In the genomic region with DNA sequence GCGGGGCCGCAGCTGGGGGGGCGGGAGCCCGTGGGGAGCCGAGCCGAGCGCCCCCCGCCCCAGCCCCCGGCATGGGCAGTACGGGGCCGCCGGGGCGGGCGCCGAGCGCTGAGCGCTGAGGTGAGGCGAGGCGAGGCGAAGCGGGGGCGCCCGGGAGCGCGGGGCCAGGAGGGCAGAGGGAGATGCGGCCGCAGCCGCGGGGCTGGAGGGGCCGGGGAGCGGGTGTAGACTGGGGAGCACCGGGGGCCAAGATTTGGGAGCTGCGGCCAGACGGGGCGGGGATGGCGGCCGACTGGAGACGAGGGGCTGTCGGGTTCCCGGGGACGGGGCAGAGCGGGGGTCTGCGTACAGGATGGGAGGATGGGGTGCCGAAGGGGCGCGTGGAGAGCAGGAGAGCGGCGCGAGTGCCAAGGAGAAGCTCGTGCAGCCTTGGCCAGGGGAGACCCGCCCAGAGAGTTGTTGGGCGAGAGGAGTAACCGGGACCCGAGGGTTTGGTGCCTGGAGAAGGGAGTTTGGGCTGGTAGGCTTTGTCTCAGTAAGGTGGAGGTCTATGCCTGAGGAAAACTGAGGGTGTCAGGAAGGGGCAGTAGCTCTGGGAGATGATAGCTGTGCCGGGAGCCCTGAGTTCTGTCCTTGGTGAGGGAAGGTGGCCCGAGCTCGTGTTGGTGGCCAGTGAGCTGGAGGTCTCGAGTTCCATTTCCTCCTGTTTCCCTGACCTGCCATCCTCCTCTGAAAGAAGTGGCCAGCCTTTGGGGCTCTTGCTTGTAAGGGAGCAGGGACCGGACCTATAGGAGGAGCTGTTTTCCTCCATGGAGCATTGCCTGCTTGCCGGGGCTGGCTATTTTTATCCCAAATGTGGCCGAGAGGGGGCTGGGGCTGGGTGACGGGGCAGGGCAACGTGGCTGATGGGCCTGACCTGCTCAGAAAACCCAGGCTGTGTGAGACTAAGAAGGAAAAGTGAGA, we compare ENCODE assay signal across 1 cellular context.
A peak's percentile ranks its signal among the peaks of the same experiment; 100 is the strongest.
TF ChIP-seq lines count a peak whose summit lies in the region.

No MANE protein-coding gene starts in this region.

TF ChIP-seq in K562, 482 proteins besides CTCF, POLR2A, EP300 and RAD21 (continued from another document and continues in another):
- TF ChIP-seq HCFC1 (IDR thresholded peaks at IDR 0.05; ENCODE audit: low read depth, low read length) = peak; percentile 52; the same call in 1 of the 2 replicates
- TF ChIP-seq NCOA1 (IDR thresholded peaks at IDR 0.05; ENCODE audit: low read depth) = no peak
- no peak for TF ChIP-seq XRCC3 (IDR thresholded peaks at IDR 0.05)
- TF ChIP-seq SETDB1 (IDR thresholded peaks at IDR 0.05; ENCODE audit: low read length) = no peak
- TF ChIP-seq FOSL1 (tag; conservative IDR thresholded peaks at IDR 0.05) = no peak
- TF ChIP-seq TOE1 (IDR thresholded peaks at IDR 0.05; ENCODE audit: borderline replicate concordance) = no peak
- TF ChIP-seq TOE1 (CRISPR knock-in tag; IDR thresholded peaks at IDR 0.05; ENCODE audit: borderline replicate concordance, low read depth) = no peak
- peak; percentile 58 for TF ChIP-seq NEUROD1 (IDR thresholded peaks at IDR 0.05; ENCODE audit: borderline replicate concordance, low read depth, low read length, partially characterized antibody)
- TF ChIP-seq ZSCAN29 (IDR thresholded peaks at IDR 0.05) = no peak
- TF ChIP-seq ZNF551 (CRISPR knock-in tag; IDR thresholded peaks at IDR 0.05) = no peak
- TF ChIP-seq E2F4 (CRISPR knock-in tag; IDR thresholded peaks at IDR 0.05; ENCODE audit: low read depth) = no peak
- TF ChIP-seq CAMTA2 (CRISPR knock-in tag; conservative IDR thresholded peaks at IDR 0.05) = 0 out of 2 replicates have a peak, but pooled peaks have one; percentile 76
- no peak for TF ChIP-seq ZC3H8 (IDR thresholded peaks at IDR 0.05)
- peak in 1 of 2 experiments; percentile 83; a peak in 1 of 4 replicates for TF ChIP-seq UBTF (IDR thresholded peaks at IDR 0.05; ENCODE audit: borderline replicate concordance in 1 of 2, low read depth in 2 of 2, low read length in 2 of 2)
- no peak for TF ChIP-seq TEAD1 (CRISPR knock-in tag; IDR thresholded peaks at IDR 0.05)
- no peak for TF ChIP-seq ZNF561 (CRISPR knock-in tag; conservative IDR thresholded peaks at IDR 0.05)
- no peak for TF ChIP-seq SREBF1 (IDR thresholded peaks at IDR 0.05; ENCODE audit: borderline replicate concordance, low read depth, low read length)
- TF ChIP-seq GTF2B (IDR thresholded peaks at IDR 0.05; ENCODE audit: extremely low read depth, insufficient read length) = no peak
- no peak for TF ChIP-seq RBBP5 (IDR thresholded peaks at IDR 0.05; ENCODE audit: borderline replicate concordance, insufficient read depth, low read length, poor library complexity, severe bottlenecking)
- no peak for TF ChIP-seq TCF3 (CRISPR knock-in tag; IDR thresholded peaks at IDR 0.05)
- no peak for TF ChIP-seq SIN3B (IDR thresholded peaks at IDR 0.05; ENCODE audit: low read depth)
- no peak for TF ChIP-seq RFX1 (IDR thresholded peaks at IDR 0.05)
- no peak for TF ChIP-seq MXI1 (IDR thresholded peaks at IDR 0.05; ENCODE audit: low read depth, low read length)
- no peak for TF ChIP-seq ZNF324 (CRISPR knock-in tag; IDR thresholded peaks at IDR 0.05)
- TF ChIP-seq ETV5 (CRISPR knock-in tag; IDR thresholded peaks at IDR 0.05; ENCODE audit: low read depth) = no peak
- no peak for TF ChIP-seq HNRNPK (IDR thresholded peaks at IDR 0.05; ENCODE audit: low read depth, low read length, poor library complexity, severe bottlenecking)
- TF ChIP-seq RCOR1 (IDR thresholded peaks at IDR 0.05; ENCODE audit: borderline replicate concordance in 1 of 2, low read depth in 2 of 2, low read length in 2 of 2) = peak in 1 of 2 experiments; percentile 62; a peak in 1 of 4 replicates
- no peak for TF ChIP-seq SNRNP70 (optimal IDR thresholded peaks at IDR 0.05; ENCODE audit: low read depth, low read length)
- TF ChIP-seq, protein P1, sequence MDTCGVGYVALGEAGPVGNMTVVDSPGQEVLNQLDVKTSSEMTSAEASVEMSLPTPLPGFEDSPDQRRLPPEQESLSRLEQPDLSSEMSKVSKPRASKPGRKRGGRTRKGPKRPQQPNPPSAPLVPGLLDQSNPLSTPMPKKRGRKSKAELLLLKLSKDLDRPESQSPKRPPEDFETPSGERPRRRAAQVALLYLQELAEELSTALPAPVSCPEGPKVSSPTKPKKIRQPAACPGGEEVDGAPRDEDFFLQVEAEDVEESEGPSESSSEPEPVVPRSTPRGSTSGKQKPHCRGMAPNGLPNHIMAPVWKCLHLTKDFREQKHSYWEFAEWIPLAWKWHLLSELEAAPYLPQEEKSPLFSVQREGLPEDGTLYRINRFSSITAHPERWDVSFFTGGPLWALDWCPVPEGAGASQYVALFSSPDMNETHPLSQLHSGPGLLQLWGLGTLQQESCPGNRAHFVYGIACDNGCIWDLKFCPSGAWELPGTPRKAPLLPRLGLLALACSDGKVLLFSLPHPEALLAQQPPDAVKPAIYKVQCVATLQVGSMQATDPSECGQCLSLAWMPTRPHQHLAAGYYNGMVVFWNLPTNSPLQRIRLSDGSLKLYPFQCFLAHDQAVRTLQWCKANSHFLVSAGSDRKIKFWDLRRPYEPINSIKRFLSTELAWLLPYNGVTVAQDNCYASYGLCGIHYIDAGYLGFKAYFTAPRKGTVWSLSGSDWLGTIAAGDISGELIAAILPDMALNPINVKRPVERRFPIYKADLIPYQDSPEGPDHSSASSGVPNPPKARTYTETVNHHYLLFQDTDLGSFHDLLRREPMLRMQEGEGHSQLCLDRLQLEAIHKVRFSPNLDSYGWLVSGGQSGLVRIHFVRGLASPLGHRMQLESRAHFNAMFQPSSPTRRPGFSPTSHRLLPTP (IDR thresholded peaks at IDR 0.05; ENCODE audit: borderline replicate concordance, extremely low read depth, insufficient read length) = no peak
- TF ChIP-seq ZBTB34 (CRISPR knock-in tag; IDR thresholded peaks at IDR 0.05) = no peak
- no peak for TF ChIP-seq HMG20A (CRISPR knock-in tag; conservative IDR thresholded peaks at IDR 0.05)
- TF ChIP-seq SIRT6 (IDR thresholded peaks at IDR 0.05; ENCODE audit: low read depth, low read length) = no peak
- TF ChIP-seq TAF7 (tag; IDR thresholded peaks at IDR 0.05) = no peak; the same call in 1 of the 2 replicates
- TF ChIP-seq RUNX1 (IDR thresholded peaks at IDR 0.05; ENCODE audit: low read depth) = no peak
- no peak for TF ChIP-seq ZNF311 (CRISPR knock-in tag; IDR thresholded peaks at IDR 0.05)
- TF ChIP-seq SAFB (IDR thresholded peaks at IDR 0.05; ENCODE audit: borderline replicate concordance, low read depth, low read length) = no peak
- no peak for TF ChIP-seq ZBTB1 (CRISPR knock-in tag; IDR thresholded peaks at IDR 0.05; ENCODE audit: borderline replicate concordance, low read depth)
- peak; percentile 36; the same call in 1 of the 2 replicates for TF ChIP-seq RB1 (IDR thresholded peaks at IDR 0.05; ENCODE audit: low read depth)
- TF ChIP-seq FOXK1 (CRISPR knock-in tag; IDR thresholded peaks at IDR 0.05; ENCODE audit: borderline replicate concordance) = no peak
- TF ChIP-seq, protein P2, sequence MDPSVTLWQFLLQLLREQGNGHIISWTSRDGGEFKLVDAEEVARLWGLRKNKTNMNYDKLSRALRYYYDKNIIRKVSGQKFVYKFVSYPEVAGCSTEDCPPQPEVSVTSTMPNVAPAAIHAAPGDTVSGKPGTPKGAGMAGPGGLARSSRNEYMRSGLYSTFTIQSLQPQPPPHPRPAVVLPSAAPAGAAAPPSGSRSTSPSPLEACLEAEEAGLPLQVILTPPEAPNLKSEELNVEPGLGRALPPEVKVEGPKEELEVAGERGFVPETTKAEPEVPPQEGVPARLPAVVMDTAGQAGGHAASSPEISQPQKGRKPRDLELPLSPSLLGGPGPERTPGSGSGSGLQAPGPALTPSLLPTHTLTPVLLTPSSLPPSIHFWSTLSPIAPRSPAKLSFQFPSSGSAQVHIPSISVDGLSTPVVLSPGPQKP (CRISPR knock-in tag; IDR thresholded peaks at IDR 0.05) = no peak
- TF ChIP-seq BRD4 (IDR thresholded peaks at IDR 0.05) = no peak
- TF ChIP-seq SUPT5H (IDR thresholded peaks at IDR 0.05) = peak; percentile 46; the same call in 1 of the 2 replicates
- peak; percentile 41; the same call in 1 of the 2 replicates for TF ChIP-seq L3MBTL2 (IDR thresholded peaks at IDR 0.05)
- no peak for TF ChIP-seq TCF7 (IDR thresholded peaks at IDR 0.05; ENCODE audit: borderline replicate concordance)
- no peak for TF ChIP-seq HOXB6 (CRISPR knock-in tag; IDR thresholded peaks at IDR 0.05; ENCODE audit: borderline replicate concordance)
- peak; percentile 80 for TF ChIP-seq EP400 (IDR thresholded peaks at IDR 0.05)
- no peak for TF ChIP-seq ZSCAN32 (CRISPR knock-in tag; IDR thresholded peaks at IDR 0.05)
- peak; percentile 94 for TF ChIP-seq MEF2D (tag; conservative IDR thresholded peaks at IDR 0.05; ENCODE audit: low read depth)
- TF ChIP-seq ARID2 (IDR thresholded peaks at IDR 0.05) = peak; percentile 33; the same call in 1 of the 2 replicates
- no peak for TF ChIP-seq THAP12 (CRISPR knock-in tag; IDR thresholded peaks at IDR 0.05)
- TF ChIP-seq MNT (conservative IDR thresholded peaks at IDR 0.05) = peak; percentile 41 to 67; a peak in 3 of 4 replicates
- no peak for TF ChIP-seq MLX (CRISPR knock-in tag; conservative IDR thresholded peaks at IDR 0.05)
